In the genomic region with DNA sequence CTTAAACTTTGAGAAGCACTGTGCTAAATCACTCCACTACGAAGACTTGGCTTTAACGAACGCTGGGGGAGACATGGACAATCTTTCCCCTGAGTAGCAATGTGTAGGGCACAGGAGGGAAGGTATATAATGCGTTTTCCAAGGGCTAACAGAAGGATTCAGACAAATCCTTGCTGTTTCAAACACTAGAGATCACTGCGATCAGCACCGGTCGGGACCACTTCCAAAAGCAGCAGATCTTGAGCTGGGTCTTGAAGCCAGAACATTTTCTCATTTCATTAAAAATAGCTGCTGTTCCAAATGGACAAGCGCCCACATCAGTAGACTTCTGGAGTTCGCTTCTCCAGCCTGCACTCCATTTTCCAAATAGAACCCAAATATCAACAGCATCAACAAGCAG, we compare ENCODE assay signal across 9 cellular contexts.
A peak's percentile ranks its signal among the peaks of the same experiment; 100 is the strongest.
DNase-seq lines count a peak whose midpoint lies in the region; ATAC-seq, FAIRE-seq and TF ChIP-seq lines count a peak whose summit lies in the region.
"Had no signal": no experiment of that assay in that cellular context is flagged by ENCODE, and none has a peak within 500 bp of the region (broad histone marks: within the 10 kb centered on the region; RNA-seq: fewer than 3 reads in every experiment).

No MANE protein-coding gene starts in this region.

- no peak for FAIRE-seq in A549 (lab: Jason Lieb, UNC)
- FAIRE-seq: endometrium had no signal

- H3K27ac ChIP-seq in A549: no peak overlapping the region
- H3K27ac ChIP-seq in HCT116 (ENCODE audit: low read depth, low read length): no peak overlapping the region
- H3K27ac ChIP-seq in caudate nucleus (ENCODE audit: low read depth, low read length): peak overlapping the region; percentile 89

- H2AFZ ChIP-seq in HCT116 (ENCODE audit: low read depth, low read length, poor library complexity, severe bottlenecking): peak overlapping the region; percentile 74

- TF ChIP-seq RAD21 in A549 (conservative IDR thresholded peaks at IDR 0.05 in 1 of 2, IDR thresholded peaks at IDR 0.05 in 1 of 2): no peak
- no peak for TF ChIP-seq RAD21 in HCT116 (IDR thresholded peaks at IDR 0.05; ENCODE audit: low read depth)

- H3K27me3 ChIP-seq in HCT116 (ENCODE audit: insufficient read depth, low read length): no peaks in the 10 kb centered on the region

- DNase-seq in A549 (ENCODE audit: low read depth in 1 of 2, low spot score in 1 of 2) (no peak), HCT116 (ENCODE audit: low read depth, low spot score) (no peak), caudate nucleus (lab: John Stamatoyannopoulos, UW) (peak in 4 of 61 donors; percentile 11 to 40 (median 15))
- no peak for DNase-seq in natural killer cell treated with Interleukin-12 subunit alpha and Interleukin-12 subunit beta and Interleukin-15 and Interleukin-18, amount 100 ng/mL, for 72 hours (ENCODE audit: low spot score)

- no peak for ATAC-seq in A549
- ATAC-seq in HCT116: no peak
- ATAC-seq in natural killer cell treated with Interleukin-12 subunit alpha and Interleukin-12 subunit beta and Interleukin-15 and Interleukin-18, amount 100 ng/mL, for 72 hours: no peak
- ATAC-seq in HG02571 (IDR thresholded peaks at IDR 0.05; ENCODE audit: unreplicated experiment): no peak
- no peak for ATAC-seq in GM18873 (IDR thresholded peaks at IDR 0.05; ENCODE audit: low FRiP score, unreplicated experiment)
- ATAC-seq in HG03135 (IDR thresholded peaks at IDR 0.05; ENCODE audit: unreplicated experiment): no peak
- no peak for ATAC-seq in GM19324 (IDR thresholded peaks at IDR 0.05; ENCODE audit: low FRiP score, unreplicated experiment)

- no peaks in the 10 kb centered on the region for H4K20me1 ChIP-seq in HCT116 (ENCODE audit: insufficient read depth)

- TF ChIP-seq CTCF in A549 (IDR thresholded peaks at IDR 0.05) (no peak), HCT116 (IDR thresholded peaks at IDR 0.05 in 2 of 3, conservative IDR thresholded peaks at IDR 0.05 in 1 of 3; ENCODE audit: borderline replicate concordance in 1 of 3, insufficient read depth in 1 of 3, low read depth in 2 of 3, low read length in 2 of 3) (no peak)

- peak overlapping the region; percentile 90 for H3K4me2 ChIP-seq in A549
- H3K4me2 ChIP-seq in HCT116 (ENCODE audit: low read length): peak overlapping the region; percentile 98

- peaks cover 29 to 37% of the 10 kb centered on the region in 2 donors for H3K4me1 Mint-ChIP-seq in natural killer cell treated with Interleukin-12 subunit alpha and Interleukin-12 subunit beta and Interleukin-15 and Interleukin-18, amount 100 ng/mL, for 72 hours (ENCODE audit: low read depth in 2 of 2)

- peak overlapping the region; percentile 57; the same call in 1 of the 3 replicates for H3K4me3 ChIP-seq in A549
- H3K4me3 ChIP-seq in HCT116 (replicated peaks in 1 of 2; ENCODE audit: low read depth in 1 of 2, low read length in 2 of 2): peak overlapping the region; percentile 67 to 69

- H3K4me3 Mint-ChIP-seq in natural killer cell treated with Interleukin-12 subunit alpha and Interleukin-12 subunit beta and Interleukin-15 and Interleukin-18, amount 100 ng/mL, for 72 hours: peak overlapping the region; percentile 97

- H3K4me1 ChIP-seq in A549 (peaks cover 19% of the 10 kb centered on the region), HCT116 (ENCODE audit: control insufficient read depth in 1 of 2, insufficient read depth in 2 of 2, low read length in 2 of 2) (peaks cover 15 to 46% of the 10 kb centered on the region in 2 experiments)

- H3K9me3 ChIP-seq in A549: no peaks in the 10 kb centered on the region
- H3K9me3 ChIP-seq in HCT116 (ENCODE audit: control insufficient read depth in 1 of 2, insufficient read depth in 1 of 2, low read depth in 1 of 2, low read length in 2 of 2): no peaks in the 10 kb centered on the region

- RAD21 ChIA-PET in HCT116 (lab: Charles Lee; ENCODE audit: low non-redundant PET in 1 of 2, low total read pairs in 2 of 2, uncharacterized antibody in 2 of 2, unreplicated experiment in 2 of 2): no interaction called here

- POLR2A ChIA-PET in A549 (lab: Yijun Ruan, JAX): no interaction called here
- POLR2A ChIA-PET in HCT116 (lab: Charles Lee): no interaction called here

- no peak for TF ChIP-seq EP300 in A549 (IDR thresholded peaks at IDR 0.05)

- no peaks in the 10 kb centered on the region for H3K36me3 ChIP-seq in HCT116 (ENCODE audit: control insufficient read depth in 1 of 2, insufficient read depth in 2 of 2, low read length in 2 of 2)

- no TSS peak for BruUV-seq in HCT116 (replicated peaks; lab: Mats Ljungman, UMichigan)

- no peaks in the 10 kb centered on the region for H3K36me3 Mint-ChIP-seq in natural killer cell treated with Interleukin-12 subunit alpha and Interleukin-12 subunit beta and Interleukin-15 and Interleukin-18, amount 100 ng/mL, for 72 hours

- H3K9me2 ChIP-seq in HCT116 (ENCODE audit: insufficient read depth): no peaks in the 10 kb centered on the region

- TF ChIP-seq POLR2A in A549 (IDR thresholded peaks at IDR 0.05; ENCODE audit: low read length) (no peak), HCT116 (IDR thresholded peaks at IDR 0.05; ENCODE audit: borderline replicate concordance, extremely low read depth, insufficient read depth, insufficient read length) (no peak)

- intact Hi-C loops in HCT116 (cut with micrococcal nuclease): loop anchor here (5.0 kb wide), 1 partner anchor 49 kb away; no protein-coding TSS in a partner anchor

- 89% methylated on average over 9 of the region's 9 CpGs for WGBS in A549 (ENCODE audit: missing lambda C conversion rate)

- no peaks in the 10 kb centered on the region for H3K79me2 ChIP-seq in HCT116 (ENCODE audit: insufficient read depth, low read length)

- H3K9ac ChIP-seq in HCT116 (ENCODE audit: low read length): no peak overlapping the region

- CTCF ChIA-PET in A549 (lab: Yijun Ruan, JAX) (no interaction called here), HCT116 (lab: Charles Lee) (no interaction called here)

- no peak overlapping the region for H3K27ac Mint-ChIP-seq in natural killer cell treated with Interleukin-12 subunit alpha and Interleukin-12 subunit beta and Interleukin-15 and Interleukin-18, amount 100 ng/mL, for 72 hours

- H3K27me3 Mint-ChIP-seq in natural killer cell treated with Interleukin-12 subunit alpha and Interleukin-12 subunit beta and Interleukin-15 and Interleukin-18, amount 100 ng/mL, for 72 hours: peaks cover 11 to 30% of the 10 kb centered on the region in 2 donors

- H3K9me3 Mint-ChIP-seq in natural killer cell treated with Interleukin-12 subunit alpha and Interleukin-12 subunit beta and Interleukin-15 and Interleukin-18, amount 100 ng/mL, for 72 hours: no peaks in the 10 kb centered on the region

TF ChIP-seq in A549, 52 proteins besides CTCF, POLR2A, EP300 and RAD21 (continues in another document):
- no peak for TF ChIP-seq NR3C1 (IDR thresholded peaks at IDR 0.05)
- no peak for TF ChIP-seq CHD2 (IDR thresholded peaks at IDR 0.05; ENCODE audit: low read length, partially characterized antibody)
- TF ChIP-seq ZSCAN20 (CRISPR knock-in tag; IDR thresholded peaks at IDR 0.05): no peak
- no peak for TF ChIP-seq KDM5A (IDR thresholded peaks at IDR 0.05)
- TF ChIP-seq TFCP2L1 (CRISPR knock-in tag; IDR thresholded peaks at IDR 0.05): no peak
- TF ChIP-seq SREBF2 (IDR thresholded peaks at IDR 0.05): no peak
- no peak for TF ChIP-seq JUNB (IDR thresholded peaks at IDR 0.05)
- TF ChIP-seq, protein P1, sequence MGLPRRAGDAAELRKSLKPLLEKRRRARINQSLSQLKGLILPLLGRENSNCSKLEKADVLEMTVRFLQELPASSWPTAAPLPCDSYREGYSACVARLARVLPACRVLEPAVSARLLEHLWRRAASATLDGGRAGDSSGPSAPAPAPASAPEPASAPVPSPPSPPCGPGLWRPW (IDR thresholded peaks at IDR 0.05): no peak
- no peak for TF ChIP-seq RNF2 (IDR thresholded peaks at IDR 0.05; ENCODE audit: borderline replicate concordance, low read depth)
- TF ChIP-seq ZNF302 (CRISPR knock-in tag; IDR thresholded peaks at IDR 0.05): no peak
- no peak for TF ChIP-seq FOSB (CRISPR knock-in tag; IDR thresholded peaks at IDR 0.05)
- TF ChIP-seq, protein P2, sequence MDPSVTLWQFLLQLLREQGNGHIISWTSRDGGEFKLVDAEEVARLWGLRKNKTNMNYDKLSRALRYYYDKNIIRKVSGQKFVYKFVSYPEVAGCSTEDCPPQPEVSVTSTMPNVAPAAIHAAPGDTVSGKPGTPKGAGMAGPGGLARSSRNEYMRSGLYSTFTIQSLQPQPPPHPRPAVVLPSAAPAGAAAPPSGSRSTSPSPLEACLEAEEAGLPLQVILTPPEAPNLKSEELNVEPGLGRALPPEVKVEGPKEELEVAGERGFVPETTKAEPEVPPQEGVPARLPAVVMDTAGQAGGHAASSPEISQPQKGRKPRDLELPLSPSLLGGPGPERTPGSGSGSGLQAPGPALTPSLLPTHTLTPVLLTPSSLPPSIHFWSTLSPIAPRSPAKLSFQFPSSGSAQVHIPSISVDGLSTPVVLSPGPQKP (IDR thresholded peaks at IDR 0.05; ENCODE audit: low read depth, low read length): no peak

TF ChIP-seq in HCT116, 20 proteins besides CTCF, POLR2A, EP300 and RAD21 (continues in another document):
- no peak for TF ChIP-seq ELF1 (IDR thresholded peaks at IDR 0.05; ENCODE audit: borderline replicate concordance, low read depth)
- TF ChIP-seq EZH2phosphoT487 (IDR thresholded peaks at IDR 0.05; ENCODE audit: borderline replicate concordance): no peak
- TF ChIP-seq, protein P3, sequence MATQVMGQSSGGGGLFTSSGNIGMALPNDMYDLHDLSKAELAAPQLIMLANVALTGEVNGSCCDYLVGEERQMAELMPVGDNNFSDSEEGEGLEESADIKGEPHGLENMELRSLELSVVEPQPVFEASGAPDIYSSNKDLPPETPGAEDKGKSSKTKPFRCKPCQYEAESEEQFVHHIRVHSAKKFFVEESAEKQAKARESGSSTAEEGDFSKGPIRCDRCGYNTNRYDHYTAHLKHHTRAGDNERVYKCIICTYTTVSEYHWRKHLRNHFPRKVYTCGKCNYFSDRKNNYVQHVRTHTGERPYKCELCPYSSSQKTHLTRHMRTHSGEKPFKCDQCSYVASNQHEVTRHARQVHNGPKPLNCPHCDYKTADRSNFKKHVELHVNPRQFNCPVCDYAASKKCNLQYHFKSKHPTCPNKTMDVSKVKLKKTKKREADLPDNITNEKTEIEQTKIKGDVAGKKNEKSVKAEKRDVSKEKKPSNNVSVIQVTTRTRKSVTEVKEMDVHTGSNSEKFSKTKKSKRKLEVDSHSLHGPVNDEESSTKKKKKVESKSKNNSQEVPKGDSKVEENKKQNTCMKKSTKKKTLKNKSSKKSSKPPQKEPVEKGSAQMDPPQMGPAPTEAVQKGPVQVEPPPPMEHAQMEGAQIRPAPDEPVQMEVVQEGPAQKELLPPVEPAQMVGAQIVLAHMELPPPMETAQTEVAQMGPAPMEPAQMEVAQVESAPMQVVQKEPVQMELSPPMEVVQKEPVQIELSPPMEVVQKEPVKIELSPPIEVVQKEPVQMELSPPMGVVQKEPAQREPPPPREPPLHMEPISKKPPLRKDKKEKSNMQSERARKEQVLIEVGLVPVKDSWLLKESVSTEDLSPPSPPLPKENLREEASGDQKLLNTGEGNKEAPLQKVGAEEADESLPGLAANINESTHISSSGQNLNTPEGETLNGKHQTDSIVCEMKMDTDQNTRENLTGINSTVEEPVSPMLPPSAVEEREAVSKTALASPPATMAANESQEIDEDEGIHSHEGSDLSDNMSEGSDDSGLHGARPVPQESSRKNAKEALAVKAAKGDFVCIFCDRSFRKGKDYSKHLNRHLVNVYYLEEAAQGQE (IDR thresholded peaks at IDR 0.05; ENCODE audit: low read depth): no peak
- TF ChIP-seq EZH2 (IDR thresholded peaks at IDR 0.05): no peak
- no peak for TF ChIP-seq SIN3A (IDR thresholded peaks at IDR 0.05; ENCODE audit: low read depth)
